In the genomic region with DNA sequence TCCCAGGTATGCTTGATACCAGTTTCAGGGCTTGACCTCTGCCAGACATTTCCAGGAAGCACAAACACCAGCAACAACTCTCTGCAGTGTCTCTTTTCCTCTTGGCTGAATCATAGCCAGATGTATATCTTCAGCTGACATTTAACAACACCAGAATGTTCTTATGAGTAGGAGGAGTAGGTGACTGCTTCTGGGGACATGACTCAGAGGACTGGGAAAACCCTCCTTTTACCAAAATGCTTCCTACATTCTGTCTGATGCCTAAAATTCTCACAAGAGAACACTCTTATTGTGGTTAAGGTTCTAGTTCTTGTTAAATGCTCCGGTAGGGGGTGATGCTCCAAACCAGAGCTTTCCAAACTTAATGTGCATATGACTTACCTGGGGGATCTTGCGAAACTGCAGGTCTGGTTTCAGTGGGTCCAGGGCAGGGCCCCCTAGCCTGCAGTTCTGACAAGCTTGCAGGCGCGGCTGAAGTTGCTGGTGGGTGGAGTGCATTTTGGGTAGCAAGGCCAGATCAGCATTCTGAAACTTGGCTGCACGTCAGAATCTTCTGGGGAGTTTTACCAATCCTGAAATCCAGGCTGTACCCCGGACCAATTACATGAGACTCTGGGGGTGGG, we compare ENCODE assay signal across 9 cellular contexts.
A peak's percentile ranks its signal among the peaks of the same experiment; 100 is the strongest.
DNase-seq lines count a peak whose midpoint lies in the region; ATAC-seq and TF ChIP-seq lines count a peak whose summit lies in the region.
"Had no signal": no experiment of that assay in that cellular context is flagged by ENCODE, and none has a peak within 500 bp of the region (broad histone marks: within the 10 kb centered on the region; RNA-seq: fewer than 3 reads in every experiment).

No MANE protein-coding gene starts in this region.

- no peak overlapping the region for H3K4me2 ChIP-seq in mesenchymal stem cell (ENCODE audit: low read length, poor library complexity, severe bottlenecking)

- no peaks in the 10 kb centered on the region for H3K9me3 ChIP-seq in right cardiac atrium (ENCODE audit: control insufficient read depth, low read length)
- no peaks in the 10 kb centered on the region for H3K9me3 ChIP-seq in right atrium auricular region
- no peaks in the 10 kb centered on the region for H3K9me3 ChIP-seq in mesenchymal stem cell (ENCODE audit: control insufficient read depth, low read length)
- H3K9me3 ChIP-seq in thyroid gland, result no peaks in the 10 kb centered on the region
- H3K9me3 ChIP-seq in tibial artery, result no peaks in the 10 kb centered on the region

- no peak overlapping the region for H3K14ac ChIP-seq in mesenchymal stem cell (ENCODE audit: low read length in 2 of 2)

- H3K36me3 ChIP-seq in right atrium auricular region (no peaks in the 10 kb centered on the region), mesenchymal stem cell (ENCODE audit: control insufficient read depth in 1 of 2, insufficient read depth in 2 of 2, low read depth in 1 of 2, low read length in 2 of 2) (no peaks in the 10 kb centered on the region), thyroid gland (no peaks in the 10 kb centered on the region), tibial artery (no peaks in the 10 kb centered on the region)

- intact Hi-C loops in right cardiac atrium (cut with DNase I), result no loop called here
- intact Hi-C loops in thyroid gland (cut with DNase I), result no loop called here
- intact Hi-C loops in tibial artery (cut with DNase I; ENCODE audit: low total_unique reads), result no loop called here

- H3K4me1 ChIP-seq in right cardiac atrium (ENCODE audit: control insufficient read depth, insufficient read depth, low read length) (no peaks in the 10 kb centered on the region), right atrium auricular region (no peaks in the 10 kb centered on the region), mesenchymal stem cell (ENCODE audit: control insufficient read depth, insufficient read depth, low read depth, low read length) (no peaks in the 10 kb centered on the region), thyroid gland (no peaks in the 10 kb centered on the region), tibial artery (no peaks in the 10 kb centered on the region)

- TF ChIP-seq POLR2A in thyroid gland (IDR thresholded peaks at IDR 0.05), result no peak

- H2BK120ac ChIP-seq in mesenchymal stem cell (ENCODE audit: low read depth, low read length), result no peak overlapping the region

- no peak overlapping the region for H3K18ac ChIP-seq in mesenchymal stem cell (ENCODE audit: low read depth in 1 of 2, low read length in 2 of 2)

- no peak overlapping the region for H3K4ac ChIP-seq in mesenchymal stem cell (ENCODE audit: low read depth in 1 of 2, low read length in 2 of 2)

- H4K91ac ChIP-seq in mesenchymal stem cell (ENCODE audit: low read length), result no peak overlapping the region

- no peak overlapping the region for H4K8ac ChIP-seq in mesenchymal stem cell (ENCODE audit: low read length)

- no peak overlapping the region for H2AFZ ChIP-seq in mesenchymal stem cell (ENCODE audit: low read depth, low read length)

- no peak overlapping the region for H2AK5ac ChIP-seq in mesenchymal stem cell (ENCODE audit: low read length, severe bottlenecking)

- no peaks in the 10 kb centered on the region for H3K79me1 ChIP-seq in mesenchymal stem cell (replicated peaks; ENCODE audit: low read length, poor library complexity, severe bottlenecking)

- H3K23ac ChIP-seq in mesenchymal stem cell (ENCODE audit: low read length in 2 of 2), result no peak overlapping the region

- no peak for ATAC-seq in right cardiac atrium

- H3K9ac ChIP-seq in mesenchymal stem cell (ENCODE audit: low read length), result no peak overlapping the region

- H3K4me3 ChIP-seq in right cardiac atrium (ENCODE audit: low read length) (no peak overlapping the region), right atrium auricular region (no peak overlapping the region), mesenchymal stem cell (ENCODE audit: insufficient read depth in 1 of 2, low read depth in 1 of 2, low read length in 2 of 2) (no peak overlapping the region), thyroid gland (replicated peaks in 1 of 3) (no peak overlapping the region), tibial artery (no peak overlapping the region)

- H3K27me3 ChIP-seq in right cardiac atrium (ENCODE audit: control insufficient read depth, insufficient read depth) (no peaks in the 10 kb centered on the region), right atrium auricular region (no peaks in the 10 kb centered on the region), mesenchymal stem cell (ENCODE audit: control insufficient read depth in 1 of 2, insufficient read depth in 1 of 2, low read length in 2 of 2) (no peaks in the 10 kb centered on the region), thyroid gland (no peaks in the 10 kb centered on the region), tibial artery (no peaks in the 10 kb centered on the region)

- H3K27ac ChIP-seq in right cardiac atrium (ENCODE audit: low read length) (no peak overlapping the region), right atrium auricular region (no peak overlapping the region), mesenchymal stem cell (ENCODE audit: low read length, poor library complexity, severe bottlenecking) (no peak overlapping the region), thyroid gland (no peak overlapping the region), tibial artery (no peak overlapping the region)

- TF ChIP-seq CTCF in right atrium auricular region (IDR thresholded peaks at IDR 0.05), result no peak
- no peak for TF ChIP-seq CTCF in thyroid gland (IDR thresholded peaks at IDR 0.05)
- TF ChIP-seq CTCF in tibial artery (IDR thresholded peaks at IDR 0.05), result no peak

- no peak overlapping the region for H2BK5ac ChIP-seq in mesenchymal stem cell (ENCODE audit: low read depth, low read length, poor library complexity, severe bottlenecking)

- DNase-seq in right cardiac atrium (peak in 2 of 3 donors; percentile 18 to 33), right atrium auricular region (ENCODE audit: low spot score) (no peak), mesenchymal stem cell (peak; percentile 18), thyroid gland (peak; percentile 17 to 20), epidermal melanocyte (ENCODE audit: insufficient read length, low spot score) (no peak), tibial artery (no peak), NCI-H2171 (lab: John Stamatoyannopoulos, UW) (no peak)
- peak; percentile 66 to 71 for DNase-seq in activated T-cell treated with anti-CD3 and anti-CD28 coated beads, Interleukin-2, amount 50 U/mL, for 48 hours
- DNase-seq: CD4-positive, alpha-beta memory T cell had no signal

- WGBS in right cardiac atrium, result 52% methylated on average over 6 of the region's 6 CpGs
- 63% methylated on average over 5 of the region's 6 CpGs for WGBS in mesenchymal stem cell
- WGBS in thyroid gland, 2 donors, result 14 to 56% methylated on average over 3 of the region's 6 CpGs

- no peak overlapping the region for H2BK15ac ChIP-seq in mesenchymal stem cell (ENCODE audit: low read depth, poor library complexity, severe bottlenecking)

- no peak overlapping the region for H2BK12ac ChIP-seq in mesenchymal stem cell (ENCODE audit: low read length in 2 of 2)

Comparison
In these comparisons a context has a peak if more than half of its experiments do, and no peak if none do; other contexts are left out.
1. DNase-seq: peak in right cardiac atrium (2 of 3), activated T-cell treated with anti-CD3 and anti-CD28 coated beads, Interleukin-2, amount 50 U/mL, for 48 hours (2 of 2), mesenchymal stem cell (single experiment) and thyroid gland (2 of 2); none in right atrium auricular region (single experiment), epidermal melanocyte (single experiment), tibial artery (0 of 2) and NCI-H2171 (single experiment).